In the genomic region with DNA sequence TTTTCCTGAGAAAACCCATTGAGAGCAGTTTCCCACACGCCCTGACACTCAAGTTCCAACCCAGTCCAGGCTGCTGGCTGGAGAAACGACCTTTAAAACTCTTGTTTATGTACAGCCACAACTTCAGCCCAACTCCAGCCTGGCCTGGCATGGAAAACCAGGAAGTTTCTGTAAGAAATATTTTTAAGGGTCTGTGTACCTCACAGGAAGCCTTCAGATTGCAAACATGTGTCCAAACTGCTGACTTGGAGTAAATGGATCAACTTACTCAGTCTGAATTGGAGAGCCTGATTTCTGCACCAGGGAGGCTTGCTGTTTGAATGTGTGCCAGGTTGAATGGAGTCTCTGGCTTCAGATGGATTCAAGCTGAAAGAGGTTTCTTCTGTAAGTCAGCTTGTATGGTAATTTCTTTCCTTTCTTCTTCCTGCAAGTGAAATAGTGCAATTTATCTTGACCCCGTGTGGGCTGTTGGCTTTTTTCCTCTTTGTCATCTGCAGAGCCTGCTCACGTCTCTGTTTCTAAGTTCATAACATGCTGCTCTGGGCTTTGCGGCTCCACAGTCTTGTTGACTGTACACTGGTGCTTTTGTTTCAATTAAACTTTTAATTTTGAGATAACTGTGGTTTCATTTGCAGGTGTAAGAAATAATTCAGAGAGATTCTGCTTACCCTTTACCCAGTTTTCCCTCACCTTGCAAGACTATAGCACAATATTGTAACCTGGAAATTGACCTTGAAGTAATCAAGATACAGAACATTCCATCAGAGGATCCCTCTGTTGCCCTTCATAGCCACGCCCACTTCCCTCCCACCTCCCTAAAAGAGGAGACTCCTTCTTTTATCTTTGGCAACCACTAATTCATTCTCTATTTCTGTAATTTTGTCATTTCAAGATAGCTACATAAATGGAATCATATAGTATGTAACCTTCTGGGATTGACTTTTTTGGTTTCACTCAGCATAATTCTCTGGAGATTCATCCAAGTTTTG, we compare ENCODE assay signal across 21 cellular contexts.
DNase-seq lines count a peak whose midpoint lies in the region; ATAC-seq, FAIRE-seq and TF ChIP-seq lines count a peak whose summit lies in the region.
"Had no signal": no experiment of that assay in that cellular context is flagged by ENCODE, and none has a peak within 500 bp of the region (broad histone marks: within the 10 kb centered on the region; RNA-seq: fewer than 3 reads in every experiment).

No MANE protein-coding gene starts in this region.

- H3K9me3 ChIP-seq in right atrium auricular region (no peaks in the 10 kb centered on the region), sigmoid colon (no peaks in the 10 kb centered on the region)

- H3K36me3 ChIP-seq in right atrium auricular region (no peaks in the 10 kb centered on the region), sigmoid colon (no peaks in the 10 kb centered on the region)

- no peaks in the 10 kb centered on the region for H3K27me3 ChIP-seq in right atrium auricular region
- no peaks in the 10 kb centered on the region for H3K27me3 ChIP-seq in sigmoid colon

- H3K4me1 ChIP-seq in right atrium auricular region: peaks cover 0 to 15% of the 10 kb centered on the region in 2 donors
- peaks cover 0 to 9% (median 7%) of the 10 kb centered on the region in 4 donors for H3K4me1 ChIP-seq in sigmoid colon

- no peak overlapping the region for H3K27ac ChIP-seq in right atrium auricular region
- no peak overlapping the region for H3K27ac ChIP-seq in sigmoid colon
- H3K27ac ChIP-seq: dorsolateral prefrontal cortex had no signal

- TF ChIP-seq CTCF in right atrium auricular region (IDR thresholded peaks at IDR 0.05): no peak
- no peak for TF ChIP-seq CTCF in sigmoid colon (IDR thresholded peaks at IDR 0.05)
- no peak for TF ChIP-seq CTCF in HFFc6 (IDR thresholded peaks at IDR 0.05)

- H3K9me3 Mint-ChIP-seq in HFFc6: peaks cover 6% of the 10 kb centered on the region
- H3K9me3 Mint-ChIP-seq: stimulated activated naive CD8-positive, alpha-beta T cell treated with anti-CD3 and anti-CD28 coated beads, Interleukin-15, Interleukin-2, amounts not matched to agents 100 ng/mL and 50 ng/mL, for 24 hours had no signal

- 34 to 40% methylated on average over 6 of the region's 6 CpGs for WGBS in sigmoid colon, 2 donors

- no peak for TF ChIP-seq EP300 in sigmoid colon (IDR thresholded peaks at IDR 0.05)

- no peak overlapping the region for H3K4me3 Mint-ChIP-seq in HFFc6
- H3K4me3 Mint-ChIP-seq: B cell; naive B cell; stimulated activated naive CD8-positive, alpha-beta T cell treated with anti-CD3 and anti-CD28 coated beads, Interleukin-15, Interleukin-2, amounts not matched to agents 100 ng/mL and 50 ng/mL, for 24 hours had no signal

- no peaks in the 10 kb centered on the region for H3K36me3 Mint-ChIP-seq in HFFc6 (ENCODE audit: low read depth)
- H3K36me3 Mint-ChIP-seq: naive B cell had no signal

- peaks cover 27% of the 10 kb centered on the region for H3K27me3 Mint-ChIP-seq in HFFc6 (ENCODE audit: insufficient read depth)

- H3K4me3 ChIP-seq in right atrium auricular region (peak overlapping the region in 1 of 2 donors; percentile 9), sigmoid colon (no peak overlapping the region)
- H3K4me3 ChIP-seq: dorsolateral prefrontal cortex had no signal

- no peak for FAIRE-seq in RCC 7860 (lab: Jason Lieb, UNC)
- FAIRE-seq: D721Med had no signal

- TF ChIP-seq POLR2A in sigmoid colon (IDR thresholded peaks at IDR 0.05): no peak

- H3K4me1 Mint-ChIP-seq in HFFc6 (ENCODE audit: low read depth): no peaks in the 10 kb centered on the region
- H3K4me1 Mint-ChIP-seq: B cell, naive B cell had no signal

- no peak for ATAC-seq in GM19455 (IDR thresholded peaks at IDR 0.05; ENCODE audit: unreplicated experiment)
- ATAC-seq: left lobe of liver, Panc1 had no signal

- H3K27ac Mint-ChIP-seq in HFFc6: no peak overlapping the region
- H3K27ac Mint-ChIP-seq: B cell; naive B cell; stimulated activated naive CD8-positive, alpha-beta T cell treated with anti-CD3 and anti-CD28 coated beads, Interleukin-15, Interleukin-2, amounts not matched to agents 100 ng/mL and 50 ng/mL, for 24 hours had no signal

- intact Hi-C loops in sigmoid colon (cut with DNase I): no loop called here

- DNase-seq in DMS79 (lab: John Stamatoyannopoulos, UW): peak; percentile 50
- DNase-seq in cerebellar cortex (ENCODE audit: low spot score): peak; percentile 3
- peak; percentile 58 for DNase-seq in right atrium auricular region (ENCODE audit: low spot score)
- DNase-seq in sigmoid colon: peak; percentile 73
- DNase-seq in RCC 7860 (ENCODE audit: low spot score): no peak
- no peak for DNase-seq in HFFc6
- DNase-seq in stimulated activated CD8-positive, alpha-beta memory T cell treated with anti-CD3 and anti-CD28 coated beads, Interleukin-4, amount 100 ng/mL, for 48 hours: no peak
- DNase-seq: activated naive CD4-positive, alpha-beta T cell treated with Interleukin-2 at 50 U/mL for 16 hours; activated T-cell treated with anti-CD3 and anti-CD28 coated beads for 4 hours; dorsolateral prefrontal cortex; erythroblast; IMR-90; naive B cell; NCI-H2029; NCI-H774 had no signal

Comparison
In these comparisons a context has a peak if more than half of its experiments do, and no peak if none do; other contexts are left out.
1. DNase-seq: peak in DMS79 (single experiment), cerebellar cortex (single experiment), right atrium auricular region (single experiment) and sigmoid colon (single experiment); none in RCC 7860 (single experiment), HFFc6 (single experiment) and stimulated activated CD8-positive, alpha-beta memory T cell treated with anti-CD3 and anti-CD28 coated beads, Interleukin-4, amount 100 ng/mL, for 48 hours (single experiment).